In the genomic region with DNA sequence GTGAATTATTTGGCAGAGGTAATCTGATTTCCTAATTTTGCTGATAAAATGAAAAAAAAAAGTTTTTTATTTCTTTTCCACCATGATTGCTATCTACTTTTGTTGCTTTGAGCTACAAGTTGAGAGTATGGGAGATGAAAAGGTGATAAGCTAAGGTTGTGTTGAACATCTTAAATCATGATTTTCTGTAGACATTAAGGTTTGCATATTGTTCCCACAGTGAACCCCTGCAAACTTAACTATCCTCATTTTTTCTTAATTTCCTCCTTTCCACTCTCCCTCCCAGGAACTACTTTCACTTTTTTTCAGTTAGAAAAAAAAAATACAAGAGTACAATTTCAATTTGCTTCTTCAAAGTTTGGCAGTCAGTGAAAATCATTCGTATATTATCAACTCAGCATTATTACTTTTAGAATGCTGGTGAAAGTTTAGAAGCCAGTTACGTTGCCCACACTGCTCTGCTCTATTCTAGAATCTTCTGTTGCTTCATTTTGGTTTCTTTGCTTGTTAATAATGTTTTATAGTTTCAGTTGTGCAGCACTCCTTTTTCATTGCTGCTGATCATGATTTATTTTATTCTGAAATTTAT, we compare ENCODE assay signal across 2 cellular contexts.
TF ChIP-seq lines count a peak whose summit lies in the region.

No MANE protein-coding gene starts in this region.

TF ChIP-seq in HEK293, 187 proteins besides CTCF, POLR2A, EP300 and RAD21 (continued from another document):
- TF ChIP-seq, protein P1, sequence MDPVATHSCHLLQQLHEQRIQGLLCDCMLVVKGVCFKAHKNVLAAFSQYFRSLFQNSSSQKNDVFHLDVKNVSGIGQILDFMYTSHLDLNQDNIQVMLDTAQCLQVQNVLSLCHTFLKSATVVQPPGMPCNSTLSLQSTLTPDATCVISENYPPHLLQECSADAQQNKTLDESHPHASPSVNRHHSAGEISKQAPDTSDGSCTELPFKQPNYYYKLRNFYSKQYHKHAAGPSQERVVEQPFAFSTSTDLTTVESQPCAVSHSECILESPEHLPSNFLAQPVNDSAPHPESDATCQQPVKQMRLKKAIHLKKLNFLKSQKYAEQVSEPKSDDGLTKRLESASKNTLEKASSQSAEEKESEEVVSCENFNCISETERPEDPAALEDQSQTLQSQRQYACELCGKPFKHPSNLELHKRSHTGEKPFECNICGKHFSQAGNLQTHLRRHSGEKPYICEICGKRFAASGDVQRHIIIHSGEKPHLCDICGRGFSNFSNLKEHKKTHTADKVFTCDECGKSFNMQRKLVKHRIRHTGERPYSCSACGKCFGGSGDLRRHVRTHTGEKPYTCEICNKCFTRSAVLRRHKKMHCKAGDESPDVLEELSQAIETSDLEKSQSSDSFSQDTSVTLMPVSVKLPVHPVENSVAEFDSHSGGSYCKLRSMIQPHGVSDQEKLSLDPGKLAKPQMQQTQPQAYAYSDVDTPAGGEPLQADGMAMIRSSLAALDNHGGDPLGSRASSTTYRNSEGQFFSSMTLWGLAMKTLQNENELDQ (tag by site-specific recombination; IDR thresholded peaks at IDR 0.05; ENCODE audit: low read depth) = no peak

TF ChIP-seq in K562, 482 proteins besides CTCF, POLR2A, EP300 and RAD21:
- TF ChIP-seq, protein P2, sequence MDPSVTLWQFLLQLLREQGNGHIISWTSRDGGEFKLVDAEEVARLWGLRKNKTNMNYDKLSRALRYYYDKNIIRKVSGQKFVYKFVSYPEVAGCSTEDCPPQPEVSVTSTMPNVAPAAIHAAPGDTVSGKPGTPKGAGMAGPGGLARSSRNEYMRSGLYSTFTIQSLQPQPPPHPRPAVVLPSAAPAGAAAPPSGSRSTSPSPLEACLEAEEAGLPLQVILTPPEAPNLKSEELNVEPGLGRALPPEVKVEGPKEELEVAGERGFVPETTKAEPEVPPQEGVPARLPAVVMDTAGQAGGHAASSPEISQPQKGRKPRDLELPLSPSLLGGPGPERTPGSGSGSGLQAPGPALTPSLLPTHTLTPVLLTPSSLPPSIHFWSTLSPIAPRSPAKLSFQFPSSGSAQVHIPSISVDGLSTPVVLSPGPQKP (CRISPR knock-in tag; IDR thresholded peaks at IDR 0.05) = no peak
- TF ChIP-seq ZNF316 (IDR thresholded peaks at IDR 0.05) = peak; percentile 68
- no peak for TF ChIP-seq HNRNPUL1 (IDR thresholded peaks at IDR 0.05; ENCODE audit: low read length)
